Comparison of ENCODE assay signal across 9 cellular contexts in the genomic region with DNA sequence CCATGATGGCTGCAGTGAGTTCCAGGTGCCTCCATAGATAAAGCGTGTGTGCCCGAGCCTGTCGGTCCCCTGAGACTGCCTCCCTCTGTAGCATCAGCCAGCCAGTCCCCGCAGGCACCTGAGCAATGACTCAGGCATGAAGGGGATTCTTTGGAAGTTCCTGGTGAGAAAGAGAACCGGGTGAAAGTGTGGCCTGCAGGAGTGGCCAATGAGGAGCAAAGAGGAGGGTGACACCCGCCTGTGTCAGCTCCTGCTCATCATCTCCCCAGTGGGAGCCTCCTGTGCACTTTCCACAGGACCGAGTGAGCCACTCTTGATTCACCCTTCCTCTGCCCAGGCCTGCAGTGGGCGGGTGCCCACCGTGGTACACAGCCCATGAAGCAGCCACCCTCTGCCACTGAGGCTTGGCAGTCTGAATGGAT.
DNase-seq lines count a peak whose midpoint lies in the region; ATAC-seq, FAIRE-seq and TF ChIP-seq lines count a peak whose summit lies in the region.
"Had no signal": no experiment of that assay in that cellular context is flagged by ENCODE, and none has a peak within 500 bp of the region (broad histone marks: within the 10 kb centered on the region; RNA-seq: fewer than 3 reads in every experiment).

No MANE protein-coding gene starts in this region.

- H3K4me1 ChIP-seq in prostate gland (replicated peaks) = no peaks in the 10 kb centered on the region

- DNase-seq in Caki2 (ENCODE audit: low read depth) (peak; percentile 98), LoVo (ENCODE audit: low spot score) (peak; percentile 76), bronchial epithelial cell (ENCODE audit: low read depth) (peak; percentile 99), prostate gland (ENCODE audit: low spot score) (no peak), posterior vena cava (ENCODE audit: low spot score) (no peak), SHP77 (lab: John Stamatoyannopoulos, UW) (no peak), T-helper 17 cell (no peak)
- DNase-seq: NCI-H1092 had no signal

- H3K36me3 Mint-ChIP-seq in T-helper 17 cell (ENCODE audit: low read depth) = peaks cover 3% of the 10 kb centered on the region

- H3K27me3 Mint-ChIP-seq in T-helper 17 cell = peaks cover 7% of the 10 kb centered on the region

- in situ Hi-C loops in Caki2 (cut with HindIII; ENCODE audit: low pct_unique_long_range_greater_than_20kb, low sequenced_read_pairs) = no loop called here

- no peaks in the 10 kb centered on the region for H3K9me3 ChIP-seq in prostate gland
- H3K9me3 ChIP-seq in T-helper 17 cell (ENCODE audit: control insufficient read depth, low read length, poor library complexity, severe bottlenecking) = no peaks in the 10 kb centered on the region

- peaks cover 7% of the 10 kb centered on the region for H3K4me1 Mint-ChIP-seq in T-helper 17 cell

- WGBS in prostate gland = 60% methylated on average over 9 of the region's 9 CpGs

- H3K27ac Mint-ChIP-seq in T-helper 17 cell = no peak overlapping the region

- intact Hi-C loops in prostate gland (cut with DNase I) (no loop called here), posterior vena cava (cut with DNase I) (no loop called here)

- H3K4me3 ChIP-seq in bronchial epithelial cell (ENCODE audit: low read depth, low read length) (no peak overlapping the region), prostate gland (no peak overlapping the region)

- ATAC-seq in T-helper 17 cell (no peak), HG02763 (IDR thresholded peaks at IDR 0.05; ENCODE audit: unreplicated experiment) (no peak)

- H3K4me3 Mint-ChIP-seq in T-helper 17 cell = no peak overlapping the region

- H3K36me3 ChIP-seq in bronchial epithelial cell (ENCODE audit: control insufficient read depth, insufficient read depth, low read length) = no peaks in the 10 kb centered on the region
- no peaks in the 10 kb centered on the region for H3K36me3 ChIP-seq in prostate gland

- FAIRE-seq in bronchial epithelial cell (lab: Jason Lieb, UNC) = no peak

- TF ChIP-seq POLR2A in prostate gland (IDR thresholded peaks at IDR 0.05) = peak; percentile 31

- no peak overlapping the region for H3K27ac ChIP-seq in prostate gland

- no peaks in the 10 kb centered on the region for H3K27me3 ChIP-seq in bronchial epithelial cell (ENCODE audit: control insufficient read depth, insufficient read depth, low read length)
- no peaks in the 10 kb centered on the region for H3K27me3 ChIP-seq in prostate gland (replicated peaks; ENCODE audit: insufficient read depth)

- TF ChIP-seq CTCF in bronchial epithelial cell (IDR thresholded peaks at IDR 0.05; ENCODE audit: insufficient read depth, low read length, severe bottlenecking) (no peak), prostate gland (IDR thresholded peaks at IDR 0.05) (no peak)

Comparison
In these comparisons a context has a peak if more than half of its experiments do, and no peak if none do; other contexts are left out.
1. DNase-seq: peak in Caki2 (single experiment), LoVo (single experiment) and bronchial epithelial cell (single experiment); none in prostate gland (single experiment), posterior vena cava (single experiment), SHP77 (0 of 2) and T-helper 17 cell (0 of 3).